1 cellular context compared by ENCODE assay signal in the genomic region with DNA sequence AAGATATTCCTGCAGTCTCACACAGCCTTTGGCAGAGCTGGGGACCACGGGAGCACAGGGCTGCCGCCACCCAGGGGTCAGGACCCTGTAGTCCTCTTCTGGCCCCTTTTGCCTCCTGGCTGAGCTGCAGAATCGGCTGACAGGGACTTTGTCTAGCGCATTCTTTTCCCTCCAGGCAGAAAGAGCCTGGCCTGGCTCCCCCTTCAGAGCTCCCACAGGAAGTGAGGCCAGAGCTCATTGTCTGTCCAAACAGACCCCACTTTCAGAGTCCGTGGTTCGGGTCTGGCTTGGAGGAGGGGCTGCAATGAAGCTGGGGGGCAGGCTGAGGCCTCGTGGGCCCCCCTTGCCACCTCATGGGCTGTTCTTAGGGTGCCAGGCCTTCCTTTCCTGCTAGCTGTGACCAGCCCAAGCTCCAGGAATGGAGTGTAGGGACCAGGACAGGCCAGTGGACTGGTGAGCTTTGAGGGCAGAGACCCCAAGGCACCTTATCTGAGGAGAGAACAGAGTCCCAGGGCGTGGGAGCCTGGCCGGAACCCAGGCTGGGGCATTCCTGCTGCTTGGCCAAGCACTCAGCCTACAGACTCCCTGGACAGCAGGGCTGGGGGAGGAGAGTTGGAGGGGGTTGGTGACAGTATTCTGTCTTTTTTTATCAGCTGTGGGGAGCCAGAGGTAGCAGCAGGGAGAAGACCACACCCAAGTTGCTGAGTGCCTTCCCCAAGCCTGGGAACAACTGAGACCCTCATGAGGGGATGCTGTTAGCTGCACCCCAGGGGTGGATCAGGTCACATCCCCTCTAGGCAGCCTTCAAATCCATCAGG.
TF ChIP-seq lines count a peak whose summit lies in the region.

No MANE protein-coding gene starts in this region.

TF ChIP-seq in HepG2, 621 proteins besides CTCF, POLR2A, EP300 and RAD21 (continued from another document and continues in another):
- TF ChIP-seq SNAI1 (CRISPR knock-in tag; IDR thresholded peaks at IDR 0.05; ENCODE audit: borderline replicate concordance) (no peak), ZBTB8A (CRISPR knock-in tag; IDR thresholded peaks at IDR 0.05; ENCODE audit: borderline replicate concordance, low read depth) (no peak), KLF15 (CRISPR knock-in tag; IDR thresholded peaks at IDR 0.05; ENCODE audit: borderline replicate concordance) (no peak), ISX (CRISPR knock-in tag; conservative IDR thresholded peaks at IDR 0.05) (no peak), POGZ (CRISPR knock-in tag; IDR thresholded peaks at IDR 0.05) (no peak), ZNF839 (CRISPR knock-in tag; IDR thresholded peaks at IDR 0.05; ENCODE audit: borderline replicate concordance) (no peak), NFRKB (IDR thresholded peaks at IDR 0.05) (no peak), ZC3H4 (CRISPR knock-in tag; IDR thresholded peaks at IDR 0.05; ENCODE audit: borderline replicate concordance) (no peak), SMAD3 (CRISPR knock-in tag; IDR thresholded peaks at IDR 0.05) (no peak), ZMAT3 (CRISPR knock-in tag; conservative IDR thresholded peaks at IDR 0.05) (no peak), TAF1 (CRISPR knock-in tag; IDR thresholded peaks at IDR 0.05) (no peak), XRCC5 (optimal IDR thresholded peaks at IDR 0.05; ENCODE audit: low read length) (peak; percentile 40), RCOR2 (CRISPR knock-in tag; IDR thresholded peaks at IDR 0.05) (no peak), ZFP36L1 (CRISPR knock-in tag; IDR thresholded peaks at IDR 0.05) (no peak), MEF2D (CRISPR knock-in tag; IDR thresholded peaks at IDR 0.05) (no peak), ZNF292 (CRISPR knock-in tag; IDR thresholded peaks at IDR 0.05; ENCODE audit: borderline replicate concordance, low read depth) (0 out of 2 replicates have a peak, but pooled peaks have one; percentile 65), RBFOX2 (IDR thresholded peaks at IDR 0.05; ENCODE audit: low read depth, low read length) (no peak), ZNF768 (CRISPR knock-in tag; IDR thresholded peaks at IDR 0.05) (no peak), CREB1 (IDR thresholded peaks at IDR 0.05) (no peak), CREB1 (CRISPR knock-in tag; IDR thresholded peaks at IDR 0.05) (no peak), HMGA1 (CRISPR knock-in tag; conservative IDR thresholded peaks at IDR 0.05) (no peak), ZNF3 (CRISPR knock-in tag; IDR thresholded peaks at IDR 0.05) (no peak), SPEN (CRISPR knock-in tag; IDR thresholded peaks at IDR 0.05; ENCODE audit: low read depth) (peak; percentile 48; the same call in 1 of the 2 replicates), ISL2 (CRISPR knock-in tag; IDR thresholded peaks at IDR 0.05) (no peak), MYC (CRISPR knock-in tag; IDR thresholded peaks at IDR 0.05; ENCODE audit: borderline replicate concordance) (peak; percentile 8; the same call in 1 of the 2 replicates), PHF8 (CRISPR knock-in tag; IDR thresholded peaks at IDR 0.05) (no peak), ARNTL (CRISPR knock-in tag; IDR thresholded peaks at IDR 0.05) (0 out of 2 replicates have a peak, but pooled peaks have one; percentile 37), PAF1 (CRISPR knock-in tag; IDR thresholded peaks at IDR 0.05) (no peak), DMAP1 (CRISPR knock-in tag; IDR thresholded peaks at IDR 0.05) (no peak), ZNF607 (CRISPR knock-in tag; IDR thresholded peaks at IDR 0.05; ENCODE audit: borderline replicate concordance) (no peak), ZNF788 (CRISPR knock-in tag; IDR thresholded peaks at IDR 0.05; ENCODE audit: borderline replicate concordance) (0 out of 2 replicates have a peak, but pooled peaks have one; percentile 19), ZSCAN21 (CRISPR knock-in tag; IDR thresholded peaks at IDR 0.05; ENCODE audit: borderline replicate concordance) (no peak), RBM39 (IDR thresholded peaks at IDR 0.05; ENCODE audit: low read depth, low read length, poor library complexity, severe bottlenecking) (no peak), MED8 (CRISPR knock-in tag; IDR thresholded peaks at IDR 0.05; ENCODE audit: insufficient replicate concordance) (no peak), TCF12 (IDR thresholded peaks at IDR 0.05) (no peak), TCF12 (CRISPR knock-in tag; IDR thresholded peaks at IDR 0.05) (no peak), TARDBP (CRISPR knock-in tag; IDR thresholded peaks at IDR 0.05) (peak; percentile 66; the same call in 1 of the 2 replicates), ZNF496 (CRISPR knock-in tag; IDR thresholded peaks at IDR 0.05; ENCODE audit: insufficient replicate concordance) (no peak), ZNF367 (CRISPR knock-in tag; IDR thresholded peaks at IDR 0.05; ENCODE audit: borderline replicate concordance) (no peak), ZBTB7A (CRISPR knock-in tag; IDR thresholded peaks at IDR 0.05) (peak; percentile 40; the same call in 1 of the 2 replicates), POLR2AphosphoS2 (IDR thresholded peaks at IDR 0.05; ENCODE audit: low read depth, low read length) (no peak), ZNF510 (CRISPR knock-in tag; IDR thresholded peaks at IDR 0.05; ENCODE audit: low read depth) (no peak), NFE2L1 (CRISPR knock-in tag; IDR thresholded peaks at IDR 0.05; ENCODE audit: borderline replicate concordance) (no peak), SRSF1 (optimal IDR thresholded peaks at IDR 0.05; ENCODE audit: low read depth, low read length) (no peak), SMAD9 (CRISPR knock-in tag; IDR thresholded peaks at IDR 0.05) (no peak), THAP11 (CRISPR knock-in tag; IDR thresholded peaks at IDR 0.05) (no peak), ZNF761 (CRISPR knock-in tag; conservative IDR thresholded peaks at IDR 0.05) (peak; percentile 81)
- TF ChIP-seq, protein P1, sequence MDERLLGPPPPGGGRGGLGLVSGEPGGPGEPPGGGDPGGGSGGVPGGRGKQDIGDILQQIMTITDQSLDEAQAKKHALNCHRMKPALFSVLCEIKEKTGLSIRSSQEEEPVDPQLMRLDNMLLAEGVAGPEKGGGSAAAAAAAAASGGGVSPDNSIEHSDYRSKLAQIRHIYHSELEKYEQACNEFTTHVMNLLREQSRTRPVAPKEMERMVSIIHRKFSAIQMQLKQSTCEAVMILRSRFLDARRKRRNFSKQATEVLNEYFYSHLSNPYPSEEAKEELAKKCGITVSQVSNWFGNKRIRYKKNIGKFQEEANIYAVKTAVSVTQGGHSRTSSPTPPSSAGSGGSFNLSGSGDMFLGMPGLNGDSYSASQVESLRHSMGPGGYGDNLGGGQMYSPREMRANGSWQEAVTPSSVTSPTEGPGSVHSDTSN (CRISPR knock-in tag; IDR thresholded peaks at IDR 0.05) = no peak
- TF ChIP-seq, protein P2, sequence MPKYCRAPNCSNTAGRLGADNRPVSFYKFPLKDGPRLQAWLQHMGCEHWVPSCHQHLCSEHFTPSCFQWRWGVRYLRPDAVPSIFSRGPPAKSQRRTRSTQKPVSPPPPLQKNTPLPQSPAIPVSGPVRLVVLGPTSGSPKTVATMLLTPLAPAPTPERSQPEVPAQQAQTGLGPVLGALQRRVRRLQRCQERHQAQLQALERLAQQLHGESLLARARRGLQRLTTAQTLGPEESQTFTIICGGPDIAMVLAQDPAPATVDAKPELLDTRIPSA (CRISPR knock-in tag; IDR thresholded peaks at IDR 0.05; ENCODE audit: borderline replicate concordance) = no peak
- TF ChIP-seq, protein P3, sequence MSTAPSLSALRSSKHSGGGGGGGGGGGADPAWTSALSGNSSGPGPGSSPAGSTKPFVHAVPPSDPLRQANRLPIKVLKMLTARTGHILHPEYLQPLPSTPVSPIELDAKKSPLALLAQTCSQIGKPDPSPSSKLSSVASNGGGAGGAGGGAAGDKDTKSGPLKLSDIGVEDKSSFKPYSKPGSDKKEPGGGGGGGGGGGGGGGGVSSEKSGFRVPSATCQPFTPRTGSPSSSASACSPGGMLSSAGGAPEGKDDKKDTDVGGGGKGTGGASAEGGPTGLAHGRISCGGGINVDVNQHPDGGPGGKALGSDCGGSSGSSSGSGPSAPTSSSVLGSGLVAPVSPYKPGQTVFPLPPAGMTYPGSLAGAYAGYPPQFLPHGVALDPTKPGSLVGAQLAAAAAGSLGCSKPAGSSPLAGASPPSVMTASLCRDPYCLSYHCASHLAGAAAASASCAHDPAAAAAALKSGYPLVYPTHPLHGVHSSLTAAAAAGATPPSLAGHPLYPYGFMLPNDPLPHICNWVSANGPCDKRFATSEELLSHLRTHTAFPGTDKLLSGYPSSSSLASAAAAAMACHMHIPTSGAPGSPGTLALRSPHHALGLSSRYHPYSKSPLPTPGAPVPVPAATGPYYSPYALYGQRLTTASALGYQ (CRISPR knock-in tag; IDR thresholded peaks at IDR 0.05) = no peak
- TF ChIP-seq, protein P4, sequence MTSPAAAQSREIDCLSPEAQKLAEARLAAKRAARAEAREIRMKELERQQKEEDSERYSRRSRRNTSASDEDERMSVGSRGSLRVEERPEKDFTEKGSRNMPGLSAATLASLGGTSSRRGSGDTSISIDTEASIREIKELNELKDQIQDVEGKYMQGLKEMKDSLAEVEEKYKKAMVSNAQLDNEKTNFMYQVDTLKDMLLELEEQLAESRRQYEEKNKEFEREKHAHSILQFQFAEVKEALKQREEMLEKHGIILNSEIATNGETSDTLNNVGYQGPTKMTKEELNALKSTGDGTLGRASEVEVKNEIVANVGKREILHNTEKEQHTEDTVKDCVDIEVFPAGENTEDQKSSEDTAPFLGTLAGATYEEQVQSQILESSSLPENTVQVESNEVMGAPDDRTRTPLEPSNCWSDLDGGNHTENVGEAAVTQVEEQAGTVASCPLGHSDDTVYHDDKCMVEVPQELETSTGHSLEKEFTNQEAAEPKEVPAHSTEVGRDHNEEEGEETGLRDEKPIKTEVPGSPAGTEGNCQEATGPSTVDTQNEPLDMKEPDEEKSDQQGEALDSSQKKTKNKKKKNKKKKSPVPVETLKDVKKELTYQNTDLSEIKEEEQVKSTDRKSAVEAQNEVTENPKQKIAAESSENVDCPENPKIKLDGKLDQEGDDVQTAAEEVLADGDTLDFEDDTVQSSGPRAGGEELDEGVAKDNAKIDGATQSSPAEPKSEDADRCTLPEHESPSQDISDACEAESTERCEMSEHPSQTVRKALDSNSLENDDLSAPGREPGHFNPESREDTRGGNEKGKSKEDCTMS (CRISPR knock-in tag; conservative IDR thresholded peaks at IDR 0.05) = no peak
- TF ChIP-seq, protein P5, sequence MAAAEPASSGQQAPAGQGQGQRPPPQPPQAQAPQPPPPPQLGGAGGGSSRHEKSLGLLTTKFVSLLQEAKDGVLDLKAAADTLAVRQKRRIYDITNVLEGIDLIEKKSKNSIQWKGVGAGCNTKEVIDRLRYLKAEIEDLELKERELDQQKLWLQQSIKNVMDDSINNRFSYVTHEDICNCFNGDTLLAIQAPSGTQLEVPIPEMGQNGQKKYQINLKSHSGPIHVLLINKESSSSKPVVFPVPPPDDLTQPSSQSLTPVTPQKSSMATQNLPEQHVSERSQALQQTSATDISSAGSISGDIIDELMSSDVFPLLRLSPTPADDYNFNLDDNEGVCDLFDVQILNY (CRISPR knock-in tag; conservative IDR thresholded peaks at IDR 0.05) = no peak
- TF ChIP-seq, protein P6, sequence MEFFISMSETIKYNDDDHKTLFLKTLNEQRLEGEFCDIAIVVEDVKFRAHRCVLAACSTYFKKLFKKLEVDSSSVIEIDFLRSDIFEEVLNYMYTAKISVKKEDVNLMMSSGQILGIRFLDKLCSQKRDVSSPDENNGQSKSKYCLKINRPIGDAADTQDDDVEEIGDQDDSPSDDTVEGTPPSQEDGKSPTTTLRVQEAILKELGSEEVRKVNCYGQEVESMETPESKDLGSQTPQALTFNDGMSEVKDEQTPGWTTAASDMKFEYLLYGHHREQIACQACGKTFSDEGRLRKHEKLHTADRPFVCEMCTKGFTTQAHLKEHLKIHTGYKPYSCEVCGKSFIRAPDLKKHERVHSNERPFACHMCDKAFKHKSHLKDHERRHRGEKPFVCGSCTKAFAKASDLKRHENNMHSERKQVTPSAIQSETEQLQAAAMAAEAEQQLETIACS (CRISPR knock-in tag; IDR thresholded peaks at IDR 0.05) = no peak
- TF ChIP-seq, protein P7, sequence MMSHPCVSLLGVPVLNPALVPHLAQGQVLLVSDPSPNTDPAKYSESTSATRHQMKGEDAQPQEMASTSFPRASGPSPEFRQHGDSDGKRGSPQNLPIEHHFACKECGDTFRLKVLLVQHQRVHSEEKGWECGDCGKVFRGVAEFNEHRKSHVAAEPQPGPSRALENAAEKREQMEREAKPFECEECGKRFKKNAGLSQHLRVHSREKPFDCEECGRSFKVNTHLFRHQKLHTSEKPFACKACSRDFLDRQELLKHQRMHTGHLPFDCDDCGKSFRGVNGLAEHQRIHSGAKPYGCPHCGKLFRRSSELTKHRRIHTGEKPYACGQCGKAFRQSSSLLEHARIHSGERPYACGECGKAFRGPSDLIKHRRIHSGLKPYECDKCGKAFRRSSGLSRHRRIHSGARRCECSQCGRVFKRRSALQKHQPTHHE (CRISPR knock-in tag; IDR thresholded peaks at IDR 0.05; ENCODE audit: borderline replicate concordance) = no peak
- TF ChIP-seq, protein P8, sequence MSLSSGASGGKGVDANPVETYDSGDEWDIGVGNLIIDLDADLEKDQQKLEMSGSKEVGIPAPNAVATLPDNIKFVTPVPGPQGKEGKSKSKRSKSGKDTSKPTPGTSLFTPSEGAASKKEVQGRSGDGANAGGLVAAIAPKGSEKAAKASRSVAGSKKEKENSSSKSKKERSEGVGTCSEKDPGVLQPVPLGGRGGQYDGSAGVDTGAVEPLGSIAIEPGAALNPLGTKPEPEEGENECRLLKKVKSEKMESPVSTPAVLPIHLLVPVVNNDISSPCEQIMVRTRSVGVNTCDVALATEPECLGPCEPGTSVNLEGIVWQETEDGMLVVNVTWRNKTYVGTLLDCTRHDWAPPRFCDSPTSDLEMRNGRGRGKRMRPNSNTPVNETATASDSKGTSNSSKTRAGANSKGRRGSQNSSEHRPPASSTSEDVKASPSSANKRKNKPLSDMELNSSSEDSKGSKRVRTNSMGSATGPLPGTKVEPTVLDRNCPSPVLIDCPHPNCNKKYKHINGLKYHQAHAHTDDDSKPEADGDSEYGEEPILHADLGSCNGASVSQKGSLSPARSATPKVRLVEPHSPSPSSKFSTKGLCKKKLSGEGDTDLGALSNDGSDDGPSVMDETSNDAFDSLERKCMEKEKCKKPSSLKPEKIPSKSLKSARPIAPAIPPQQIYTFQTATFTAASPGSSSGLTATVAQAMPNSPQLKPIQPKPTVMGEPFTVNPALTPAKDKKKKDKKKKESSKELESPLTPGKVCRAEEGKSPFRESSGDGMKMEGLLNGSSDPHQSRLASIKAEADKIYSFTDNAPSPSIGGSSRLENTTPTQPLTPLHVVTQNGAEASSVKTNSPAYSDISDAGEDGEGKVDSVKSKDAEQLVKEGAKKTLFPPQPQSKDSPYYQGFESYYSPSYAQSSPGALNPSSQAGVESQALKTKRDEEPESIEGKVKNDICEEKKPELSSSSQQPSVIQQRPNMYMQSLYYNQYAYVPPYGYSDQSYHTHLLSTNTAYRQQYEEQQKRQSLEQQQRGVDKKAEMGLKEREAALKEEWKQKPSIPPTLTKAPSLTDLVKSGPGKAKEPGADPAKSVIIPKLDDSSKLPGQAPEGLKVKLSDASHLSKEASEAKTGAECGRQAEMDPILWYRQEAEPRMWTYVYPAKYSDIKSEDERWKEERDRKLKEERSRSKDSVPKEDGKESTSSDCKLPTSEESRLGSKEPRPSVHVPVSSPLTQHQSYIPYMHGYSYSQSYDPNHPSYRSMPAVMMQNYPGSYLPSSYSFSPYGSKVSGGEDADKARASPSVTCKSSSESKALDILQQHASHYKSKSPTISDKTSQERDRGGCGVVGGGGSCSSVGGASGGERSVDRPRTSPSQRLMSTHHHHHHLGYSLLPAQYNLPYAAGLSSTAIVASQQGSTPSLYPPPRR (CRISPR knock-in tag; IDR thresholded peaks at IDR 0.05; ENCODE audit: borderline replicate concordance) = peak; percentile 61; the same call in 1 of the 2 replicates
- TF ChIP-seq, protein P9, sequence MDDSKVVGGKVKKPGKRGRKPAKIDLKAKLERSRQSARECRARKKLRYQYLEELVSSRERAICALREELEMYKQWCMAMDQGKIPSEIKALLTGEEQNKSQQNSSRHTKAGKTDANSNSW (CRISPR knock-in tag; IDR thresholded peaks at IDR 0.05; ENCODE audit: borderline replicate concordance) = no peak
